16 cellular contexts compared by ENCODE assay signal in the genomic region with DNA sequence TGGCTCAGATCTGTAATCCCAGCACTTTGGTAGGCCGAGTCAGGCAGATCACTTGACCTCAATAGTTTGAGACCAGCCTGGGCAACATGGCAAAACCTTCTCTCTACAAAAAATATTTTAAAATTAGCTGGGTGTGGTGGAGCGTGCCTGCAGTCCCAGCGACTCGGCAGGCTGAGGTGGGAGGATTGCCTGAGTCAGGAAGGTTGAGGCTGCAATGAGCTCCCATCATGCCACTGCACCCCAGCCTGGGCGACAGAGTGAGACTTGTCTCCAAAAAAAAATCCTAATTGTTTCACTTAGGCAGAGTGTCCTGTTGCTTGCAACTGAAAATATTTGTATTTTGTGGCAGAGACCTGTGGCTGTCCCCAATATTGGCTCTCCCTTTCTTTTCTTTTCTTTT. TPM values are rescaled to one million over a fixed set of nuclear protein-coding genes. Genes with fewer than 3 reads are reported as not detected.
"Had no signal": no experiment of that assay in that cellular context is flagged by ENCODE, and none has a peak within 500 bp of the region (broad histone marks: within the 10 kb centered on the region; RNA-seq: fewer than 3 reads in every experiment).

No MANE protein-coding gene starts in this region.

RNA-seq across cellular contexts. Expression of a gene that starts 7.8 kb away (rescaled TPM):
- total RNA-seq: kidney epithelial cell; left cardiac atrium; liver; lower lobe of right lung; mammary epithelial cell; naive thymus-derived CD8-positive, alpha-beta T cell; prostate gland; skeletal muscle tissue; smooth muscle cell; thyroid gland; transverse colon; urinary bladder; vagina had no signal
- polyA plus RNA-seq: immature natural killer cell; liver; mammary epithelial cell; naive thymus-derived CD8-positive, alpha-beta T cell; ovary; smooth muscle cell had no signal

RNA-seq across cellular contexts. Expression of a gene that starts 32.4 kb away (rescaled TPM):
- total RNA-seq: kidney epithelial cell; left cardiac atrium; lower lobe of right lung; mammary epithelial cell; naive thymus-derived CD8-positive, alpha-beta T cell; prostate gland; skeletal muscle tissue; smooth muscle cell; testis; thyroid gland; transverse colon; urinary bladder; vagina had no signal
- polyA plus RNA-seq: immature natural killer cell; mammary epithelial cell; naive thymus-derived CD8-positive, alpha-beta T cell; smooth muscle cell had no signal
